In the genomic region with DNA sequence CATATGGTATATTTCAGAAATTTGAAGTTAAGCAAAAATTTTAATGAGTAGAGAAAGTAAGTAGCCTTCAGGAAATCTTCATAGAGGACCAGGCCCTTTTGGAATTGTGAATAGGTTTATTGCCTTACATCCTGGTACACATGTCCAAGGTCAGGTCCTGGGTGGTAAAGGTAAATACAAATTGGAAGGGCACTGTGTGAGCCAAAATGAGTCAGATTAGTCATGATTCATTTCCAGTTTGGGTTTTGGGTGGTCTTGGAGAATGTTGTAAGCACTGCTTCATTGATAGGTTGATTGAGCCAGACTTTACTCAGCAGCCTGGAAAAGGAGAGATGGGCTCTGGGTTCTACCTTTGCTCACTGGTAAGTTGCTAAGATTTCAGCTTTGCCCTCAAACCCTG, we compare ENCODE assay signal across 1 cellular context.
A peak's percentile ranks its signal among the peaks of the same experiment; 100 is the strongest.
TF ChIP-seq lines count a peak whose summit lies in the region.

No MANE protein-coding gene starts in this region.

TF ChIP-seq in H1, 55 proteins besides CTCF, POLR2A, EP300 and RAD21 (continued from another document):
- TF ChIP-seq POLR2AphosphoS5 (IDR thresholded peaks at IDR 0.05; ENCODE audit: low read depth, low read length) (0 out of 2 replicates have a peak, but pooled peaks have one; percentile 22), TEAD4 (IDR thresholded peaks at IDR 0.05; ENCODE audit: low read depth, low read length) (no peak)
